In genomic region chr4:70948665-70949284, GRCh38 we compare ENCODE assay signal across 1 cellular context.
TF ChIP-seq lines count a peak whose summit lies in the region.

No MANE protein-coding gene starts in this region.

TF ChIP-seq in HepG2, 621 proteins besides CTCF, POLR2A, EP300 and RAD21 (continued from another document):
- TF ChIP-seq ZHX1 (CRISPR knock-in tag; IDR thresholded peaks at IDR 0.05; ENCODE audit: low read depth) (no peak), ZNF577 (CRISPR knock-in tag; IDR thresholded peaks at IDR 0.05; ENCODE audit: borderline replicate concordance, low read depth) (no peak), ZNF652 (CRISPR knock-in tag; IDR thresholded peaks at IDR 0.05; ENCODE audit: borderline replicate concordance, low read depth) (no peak), ZNF263 (CRISPR knock-in tag; IDR thresholded peaks at IDR 0.05) (no peak), NPAS2 (CRISPR knock-in tag; IDR thresholded peaks at IDR 0.05; ENCODE audit: borderline replicate concordance) (no peak)
